16 cellular contexts compared by ENCODE assay signal in genomic region chr9:129387822-129388221, GRCh38.
"Had no signal": no experiment of that assay in that cellular context is flagged by ENCODE, and none has a peak within 500 bp of the region (broad histone marks: within the 10 kb centered on the region; RNA-seq: fewer than 3 reads in every experiment).

No MANE protein-coding gene starts in this region.

- H3K27me3 ChIP-seq: ovary, right atrium auricular region had no signal

- H3K4me3 ChIP-seq: coronary artery, neural progenitor cell, ovary, right atrium auricular region had no signal

- H3K27ac ChIP-seq: coronary artery, neural progenitor cell, ovary, right atrium auricular region had no signal

- H3K4me2 ChIP-seq: neural progenitor cell had no signal

- H3K27me3 Mint-ChIP-seq: type B pancreatic cell had no signal

- H3K9ac ChIP-seq: neural progenitor cell had no signal

- H2AFZ ChIP-seq: neural progenitor cell had no signal

- DNase-seq: effector CD4-positive, alpha-beta T cell; endodermal cell; erythroblast; foreskin melanocyte; hippocampal formation; kidney glomerular epithelial cell; natural killer cell; nucleus accumbens; ovary; small intestine; stimulated activated CD4-positive, alpha-beta T cell treated with anti-CD3 and anti-CD28 coated beads, Interleukin-12 subunit alpha, Interleukin-12 subunit beta, amount 100 ng/mL, for 4 hours; stimulated activated naive CD4-positive, alpha-beta T cell treated with Interleukin-2 at 50 U/mL for 16 hours had no signal

- H3K27ac Mint-ChIP-seq: endodermal cell, natural killer cell, neural progenitor cell, type B pancreatic cell had no signal

- ATAC-seq: natural killer cell had no signal

- H3K9me3 ChIP-seq: ovary, right atrium auricular region had no signal

- H3K9me3 Mint-ChIP-seq: endodermal cell, natural killer cell, neural progenitor cell, type B pancreatic cell had no signal

- H3K4me3 Mint-ChIP-seq: endodermal cell, natural killer cell, neural progenitor cell, type B pancreatic cell had no signal

- H3K36me3 Mint-ChIP-seq: natural killer cell, neural progenitor cell, type B pancreatic cell had no signal

- H3K36me3 ChIP-seq: neural progenitor cell, ovary, right atrium auricular region had no signal
